Comparison of ENCODE assay signal across 8 cellular contexts in genomic region chr12:93379432-93380308, GRCh38. TPM values are rescaled to one million over a fixed set of nuclear protein-coding genes. Genes with fewer than 3 reads are reported as not detected.
DNase-seq lines count a peak whose midpoint lies in the region; ATAC-seq and TF ChIP-seq lines count a peak whose summit lies in the region.

No MANE protein-coding gene starts in this region.

- H3K27me3 ChIP-seq in HL-60 (ENCODE audit: insufficient read depth, poor library complexity, severe bottlenecking) (no peaks in the 10 kb centered on the region), adipocyte (replicated peaks; ENCODE audit: control insufficient read depth, insufficient read depth, low read length) (no peaks in the 10 kb centered on the region), kidney epithelial cell (ENCODE audit: control insufficient read depth, insufficient read depth, low read length) (no peaks in the 10 kb centered on the region)

- peaks cover 42% of the 10 kb centered on the region for H3K4me1 ChIP-seq in adipocyte (ENCODE audit: control insufficient read depth, insufficient read depth, low read length)

- H3K9ac ChIP-seq in adipocyte (ENCODE audit: low read length), result peak overlapping the region; percentile 96

- H3K9me3 ChIP-seq in adipocyte (ENCODE audit: control insufficient read depth, low read length), result no peaks in the 10 kb centered on the region

- TF ChIP-seq CTCF in HL-60 (IDR thresholded peaks at IDR 0.05; ENCODE audit: insufficient read depth, low read length) (no peak), kidney epithelial cell (IDR thresholded peaks at IDR 0.05; ENCODE audit: insufficient read depth, low read length, poor library complexity, severe bottlenecking) (no peak)

- H3K4me3 ChIP-seq in HL-60 (replicated peaks; ENCODE audit: insufficient read depth, low read length), result peak overlapping the region; percentile 73
- H3K4me3 ChIP-seq in adipocyte (ENCODE audit: low read length), result peak overlapping the region; percentile 99
- H3K4me3 ChIP-seq in kidney epithelial cell (ENCODE audit: low read depth, low read length), result peak overlapping the region; percentile 75

- H3K27ac ChIP-seq in HL-60 (replicated peaks), result peak overlapping the region; percentile 90

- DNase-seq in Ammon's horn (ENCODE audit: low spot score), result peak; percentile 25
- peak in 1 of 2 experiments; percentile 14 for DNase-seq in HL-60 (ENCODE audit: low read depth in 1 of 2, low spot score in 1 of 2)
- DNase-seq in adipocyte (ENCODE audit: low read depth), result peak; percentile 49
- DNase-seq in kidney epithelial cell (ENCODE audit: low read depth), result no peak
- DNase-seq in superior temporal gyrus (ENCODE audit: extremely low spot score), result peak; percentile 61
- no peak for DNase-seq in stimulated activated CD4-positive, alpha-beta T cell treated with anti-CD3 and anti-CD28 coated beads, Interleukin-2, amount 100 ng/mL, for 48 hours
- DNase-seq in SK-N-DZ (ENCODE audit: low spot score), result no peak

- H3K36me3 ChIP-seq in adipocyte (ENCODE audit: control insufficient read depth, insufficient read depth, low read length, severe bottlenecking), result no peaks in the 10 kb centered on the region
- H3K36me3 ChIP-seq in kidney epithelial cell (ENCODE audit: control insufficient read depth, insufficient read depth, low read length), result no peaks in the 10 kb centered on the region

- no peak for ATAC-seq in GM21717 (IDR thresholded peaks at IDR 0.05; ENCODE audit: unreplicated experiment)

RNA-seq across cellular contexts. Expression of gene NUDT4, which starts 1.9 kb away (rescaled TPM):
- total RNA-seq in kidney epithelial cell, result 33.6 and 33.8 TPM in 2 replicates
- polyA plus RNA-seq in SK-N-DZ (2014; cell fraction: cytosol; rRNA removed), result 22.7 and 23.1 TPM in 2 replicates
- polyA plus RNA-seq in SK-N-DZ (2014; cell fraction: nucleus; rRNA removed), result 7.5 and 8.7 TPM in 2 replicates

Comparison
In these comparisons a context has a peak if more than half of its experiments do, and no peak if none do; other contexts are left out.
1. DNase-seq: peak in Ammon's horn (single experiment), adipocyte (single experiment) and superior temporal gyrus (single experiment); none in kidney epithelial cell (single experiment), stimulated activated CD4-positive, alpha-beta T cell treated with anti-CD3 and anti-CD28 coated beads, Interleukin-2, amount 100 ng/mL, for 48 hours (0 of 2) and SK-N-DZ (single experiment).
2. Peak in every context shown above with its lines, with median percentiles within 50 percentile points of each other: H3K4me3 ChIP-seq.